15 cellular contexts compared by ENCODE assay signal in the genomic region with DNA sequence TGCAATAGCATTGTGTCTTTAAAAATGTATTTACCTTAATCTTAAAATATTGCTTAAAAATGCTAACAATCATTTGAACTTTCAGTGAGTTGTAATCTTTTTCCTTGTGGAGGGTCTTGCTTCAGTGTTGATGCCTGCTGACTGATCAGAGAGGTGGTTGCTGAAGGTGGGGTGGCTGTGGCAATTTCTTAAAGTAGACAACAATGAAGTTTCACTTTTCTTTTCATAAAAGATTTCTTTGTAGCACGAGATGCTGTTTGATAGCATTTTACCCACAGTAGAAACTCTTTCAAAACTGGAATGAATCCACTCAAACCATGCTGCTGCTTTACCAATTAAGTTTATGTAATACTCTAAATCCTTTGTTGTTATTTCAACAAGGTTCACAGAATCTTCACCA. TPM values are rescaled to one million over a fixed set of nuclear protein-coding genes. Genes with fewer than 3 reads are reported as not detected.
A peak's percentile ranks its signal among the peaks of the same experiment; 100 is the strongest.
DNase-seq lines count a peak whose midpoint lies in the region; ATAC-seq and TF ChIP-seq lines count a peak whose summit lies in the region.
"Had no signal": no experiment of that assay in that cellular context is flagged by ENCODE, and none has a peak within 500 bp of the region (broad histone marks: within the 10 kb centered on the region; RNA-seq: fewer than 3 reads in every experiment).

No MANE protein-coding gene starts in this region.

- TF ChIP-seq POLR2A in thyroid gland (IDR thresholded peaks at IDR 0.05) (no peak), erythroblast (IDR thresholded peaks at IDR 0.05; ENCODE audit: low read length) (no peak)

- peaks cover 30% of the 10 kb centered on the region for H3K4me1 Mint-ChIP-seq in activated T-helper 17 cell treated with anti-CD3 and anti-CD28 coated beads, Interleukin-2, amount 50 U/mL, for 72 hours
- H3K4me1 Mint-ChIP-seq in natural killer cell, result peaks cover 14 to 55% of the 10 kb centered on the region in 2 donors

- peak overlapping the region; percentile 77 for H3K27ac Mint-ChIP-seq in activated T-helper 17 cell treated with anti-CD3 and anti-CD28 coated beads, Interleukin-2, amount 50 U/mL, for 72 hours
- peak overlapping the region in 1 of 2 donors; percentile 96 for H3K27ac Mint-ChIP-seq in natural killer cell

- H3K4me3 ChIP-seq in DND-41 (ENCODE audit: low read depth in 1 of 2, low read length in 2 of 2), result no peak overlapping the region
- H3K4me3 ChIP-seq in thyroid gland (replicated peaks in 1 of 3), result no peak overlapping the region
- H3K4me3 ChIP-seq: esophagus muscularis mucosa, prostate gland, transverse colon had no signal

- H3K9me3 ChIP-seq in DND-41 (ENCODE audit: insufficient read depth, low read length, severe bottlenecking), result no peaks in the 10 kb centered on the region
- H3K9me3 ChIP-seq in thyroid gland, result no peaks in the 10 kb centered on the region
- H3K9me3 ChIP-seq: esophagus muscularis mucosa, prostate gland, transverse colon had no signal

- no peaks in the 10 kb centered on the region for H3K27me3 Mint-ChIP-seq in activated T-helper 17 cell treated with anti-CD3 and anti-CD28 coated beads, Interleukin-2, amount 50 U/mL, for 72 hours
- H3K27me3 Mint-ChIP-seq in natural killer cell (ENCODE audit: low read depth in 2 of 2), result no peaks in the 10 kb centered on the region

- H3K27me3 ChIP-seq in DND-41 (ENCODE audit: insufficient read depth, low read length, poor library complexity), result no peaks in the 10 kb centered on the region
- no peaks in the 10 kb centered on the region for H3K27me3 ChIP-seq in thyroid gland
- H3K27me3 ChIP-seq: esophagus muscularis mucosa, transverse colon had no signal

- H3K27ac ChIP-seq in DND-41 (ENCODE audit: low read length) (peak overlapping the region; percentile 28; the same call in 1 of the 2 replicates), thyroid gland (no peak overlapping the region)
- H3K27ac ChIP-seq: esophagus muscularis mucosa, prostate gland had no signal

- TF ChIP-seq CTCF in DND-41 (IDR thresholded peaks at IDR 0.05; ENCODE audit: borderline replicate concordance, extremely low read depth, low read length, poor library complexity, severe bottlenecking) (no peak), natural killer cell (IDR thresholded peaks at IDR 0.05) (no peak), thyroid gland (IDR thresholded peaks at IDR 0.05) (no peak)

- H3K36me3 ChIP-seq in DND-41 (ENCODE audit: insufficient read depth, low read length), result peaks cover 58% of the 10 kb centered on the region
- H3K36me3 ChIP-seq in thyroid gland, result no peaks in the 10 kb centered on the region
- H3K36me3 ChIP-seq: esophagus muscularis mucosa, prostate gland, transverse colon had no signal

- H3K4me1 ChIP-seq in DND-41 (ENCODE audit: insufficient read depth, low read length) (peaks cover 49% of the 10 kb centered on the region), thyroid gland (peaks cover 4 to 43% of the 10 kb centered on the region in 2 donors)
- H3K4me1 ChIP-seq: prostate gland had no signal

- H3K36me3 Mint-ChIP-seq in activated T-helper 17 cell treated with anti-CD3 and anti-CD28 coated beads, Interleukin-2, amount 50 U/mL, for 72 hours (ENCODE audit: low read depth), result peaks cover 8% of the 10 kb centered on the region
- no peaks in the 10 kb centered on the region for H3K36me3 Mint-ChIP-seq in natural killer cell

- intact Hi-C loops in natural killer cell (cut with micrococcal nuclease) (loop anchor here (5.0 kb wide), 1 partner anchor 45 kb away; no protein-coding TSS in a partner anchor), thyroid gland (cut with DNase I) (no loop called here)

- H3K4me3 Mint-ChIP-seq in activated T-helper 17 cell treated with anti-CD3 and anti-CD28 coated beads, Interleukin-2, amount 50 U/mL, for 72 hours, result peak overlapping the region; percentile 81
- peak overlapping the region; percentile 88 for H3K4me3 Mint-ChIP-seq in natural killer cell

- DNase-seq in DND-41 (peak; percentile 51), natural killer cell (no peak), thyroid gland (no peak), KG1 (lab: John Stamatoyannopoulos, UW) (no peak), erythroblast (lab: John Stamatoyannopoulos, UW) (no peak)
- DNase-seq: activated CD8-positive, alpha-beta memory T cell treated with anti-CD3 and anti-CD28 coated beads, Interleukin-2, amount 50 U/mL, for 48 hours; Kasumi-1; NCI-H2107; PC-3; transverse colon had no signal

- no peaks in the 10 kb centered on the region for H3K9me3 Mint-ChIP-seq in activated T-helper 17 cell treated with anti-CD3 and anti-CD28 coated beads, Interleukin-2, amount 50 U/mL, for 72 hours
- no peaks in the 10 kb centered on the region for H3K9me3 Mint-ChIP-seq in natural killer cell

- ATAC-seq in DND-41 (ENCODE audit: insufficient read depth, low read depth), result peak; percentile 68
- peak; percentile 27 for ATAC-seq in GM21390 (IDR thresholded peaks at IDR 0.05; ENCODE audit: unreplicated experiment)
- ATAC-seq in activated T-helper 17 cell treated with anti-CD3 and anti-CD28 coated beads, Interleukin-2, amount 50 U/mL, for 72 hours (replicated peaks), result peak; percentile 17
- ATAC-seq in natural killer cell, result peak; percentile 71 to 72 (median 71)
- no peak for ATAC-seq in SK-N-SH treated with all-trans-retinoic acid at 6 μM for 48 hours
- ATAC-seq: PC-3 had no signal

- H2AFZ ChIP-seq in DND-41 (ENCODE audit: low read depth, low read length), result no peak overlapping the region

- peaks cover 100% of the 10 kb centered on the region for H3K79me2 ChIP-seq in DND-41 (ENCODE audit: insufficient read depth, low read length)

- WGBS in thyroid gland, 2 donors, result 41 to 61% methylated on average over 1 of the region's 1 CpG

- no peak overlapping the region for H3K9ac ChIP-seq in DND-41 (ENCODE audit: low read depth, low read length)

- peak overlapping the region; percentile 12; the same call in 1 of the 2 replicates for H3K4me2 ChIP-seq in DND-41 (ENCODE audit: insufficient read depth, low read length)

- H4K20me1 ChIP-seq in DND-41 (ENCODE audit: insufficient read depth, low read length), result peaks cover 79% of the 10 kb centered on the region

TF ChIP-seq in SK-N-SH treated with all-trans-retinoic acid at 6 μM for 48 hours, 23 proteins besides CTCF, POLR2A, EP300 and RAD21 (continues in another document):
- no peak for TF ChIP-seq GLIS3 (CRISPR knock-in tag; IDR thresholded peaks at IDR 0.05)
- TF ChIP-seq CSDC2 (CRISPR knock-in tag; IDR thresholded peaks at IDR 0.05), result no peak
- TF ChIP-seq, protein P1, sequence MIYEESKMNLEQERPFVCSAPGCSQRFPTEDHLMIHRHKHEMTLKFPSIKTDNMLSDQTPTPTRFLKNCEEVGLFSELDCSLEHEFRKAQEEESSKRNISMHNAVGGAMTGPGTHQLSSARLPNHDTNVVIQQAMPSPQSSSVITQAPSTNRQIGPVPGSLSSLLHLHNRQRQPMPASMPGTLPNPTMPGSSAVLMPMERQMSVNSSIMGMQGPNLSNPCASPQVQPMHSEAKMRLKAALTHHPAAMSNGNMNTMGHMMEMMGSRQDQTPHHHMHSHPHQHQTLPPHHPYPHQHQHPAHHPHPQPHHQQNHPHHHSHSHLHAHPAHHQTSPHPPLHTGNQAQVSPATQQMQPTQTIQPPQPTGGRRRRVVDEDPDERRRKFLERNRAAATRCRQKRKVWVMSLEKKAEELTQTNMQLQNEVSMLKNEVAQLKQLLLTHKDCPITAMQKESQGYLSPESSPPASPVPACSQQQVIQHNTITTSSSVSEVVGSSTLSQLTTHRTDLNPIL (CRISPR knock-in tag; IDR thresholded peaks at IDR 0.05; ENCODE audit: low read depth), result no peak
- TF ChIP-seq BACH2 (CRISPR knock-in tag; IDR thresholded peaks at IDR 0.05; ENCODE audit: borderline replicate concordance), result no peak
- TF ChIP-seq ZNF70 (CRISPR knock-in tag; IDR thresholded peaks at IDR 0.05), result no peak
- no peak for TF ChIP-seq SNAI2 (CRISPR knock-in tag; IDR thresholded peaks at IDR 0.05)
- no peak for TF ChIP-seq ZNF8 (CRISPR knock-in tag; IDR thresholded peaks at IDR 0.05)
- TF ChIP-seq ZNF565 (CRISPR knock-in tag; conservative IDR thresholded peaks at IDR 0.05; ENCODE audit: low read depth), result no peak
- TF ChIP-seq PPARA (CRISPR knock-in tag; IDR thresholded peaks at IDR 0.05; ENCODE audit: borderline replicate concordance), result no peak
- no peak for TF ChIP-seq ESRRG (CRISPR knock-in tag; IDR thresholded peaks at IDR 0.05)
- TF ChIP-seq, protein P2, sequence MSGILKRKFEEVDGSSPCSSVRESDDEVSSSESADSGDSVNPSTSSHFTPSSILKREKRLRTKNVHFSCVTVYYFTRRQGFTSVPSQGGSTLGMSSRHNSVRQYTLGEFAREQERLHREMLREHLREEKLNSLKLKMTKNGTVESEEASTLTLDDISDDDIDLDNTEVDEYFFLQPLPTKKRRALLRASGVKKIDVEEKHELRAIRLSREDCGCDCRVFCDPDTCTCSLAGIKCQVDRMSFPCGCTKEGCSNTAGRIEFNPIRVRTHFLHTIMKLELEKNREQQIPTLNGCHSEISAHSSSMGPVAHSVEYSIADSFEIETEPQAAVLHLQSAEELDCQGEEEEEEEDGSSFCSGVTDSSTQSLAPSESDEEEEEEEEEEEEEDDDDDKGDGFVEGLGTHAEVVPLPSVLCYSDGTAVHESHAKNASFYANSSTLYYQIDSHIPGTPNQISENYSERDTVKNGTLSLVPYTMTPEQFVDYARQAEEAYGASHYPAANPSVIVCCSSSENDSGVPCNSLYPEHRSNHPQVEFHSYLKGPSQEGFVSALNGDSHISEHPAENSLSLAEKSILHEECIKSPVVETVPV (CRISPR knock-in tag; IDR thresholded peaks at IDR 0.05), result no peak
- TF ChIP-seq, protein P3, sequence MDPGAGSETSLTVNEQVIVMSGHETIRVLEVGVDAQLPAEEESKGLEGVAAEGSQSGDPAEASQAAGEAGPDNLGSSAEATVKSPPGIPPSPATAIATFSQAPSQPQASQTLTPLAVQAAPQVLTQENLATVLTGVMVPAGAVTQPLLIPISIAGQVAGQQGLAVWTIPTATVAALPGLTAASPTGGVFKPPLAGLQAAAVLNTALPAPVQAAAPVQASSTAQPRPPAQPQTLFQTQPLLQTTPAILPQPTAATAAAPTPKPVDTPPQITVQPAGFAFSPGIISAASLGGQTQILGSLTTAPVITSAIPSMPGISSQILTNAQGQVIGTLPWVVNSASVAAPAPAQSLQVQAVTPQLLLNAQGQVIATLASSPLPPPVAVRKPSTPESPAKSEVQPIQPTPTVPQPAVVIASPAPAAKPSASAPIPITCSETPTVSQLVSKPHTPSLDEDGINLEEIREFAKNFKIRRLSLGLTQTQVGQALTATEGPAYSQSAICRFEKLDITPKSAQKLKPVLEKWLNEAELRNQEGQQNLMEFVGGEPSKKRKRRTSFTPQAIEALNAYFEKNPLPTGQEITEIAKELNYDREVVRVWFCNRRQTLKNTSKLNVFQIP (CRISPR knock-in tag; IDR thresholded peaks at IDR 0.05; ENCODE audit: borderline replicate concordance, low read depth), result no peak
- TF ChIP-seq ZFP30 (CRISPR knock-in tag; IDR thresholded peaks at IDR 0.05), result no peak
- no peak for TF ChIP-seq TOX (CRISPR knock-in tag; IDR thresholded peaks at IDR 0.05; ENCODE audit: borderline replicate concordance)
- no peak for TF ChIP-seq ARNTL (CRISPR knock-in tag; IDR thresholded peaks at IDR 0.05; ENCODE audit: borderline replicate concordance, low read depth)
- TF ChIP-seq RARB (CRISPR knock-in tag; IDR thresholded peaks at IDR 0.05), result no peak

RNA-seq across cellular contexts. Expression of a gene that starts 50.8 kb away (rescaled TPM):
- 10 to 100 TPM; 33.2 to 48.3 TPM for total RNA-seq in activated T-helper 17 cell treated with anti-CD3 and anti-CD28 coated beads, Interleukin-2, amount 50 U/mL, for 72 hours
- total RNA-seq in natural killer cell, result 100 to 1,000 TPM; 147 to 168 (median 165) TPM
- total RNA-seq in thyroid gland, result 10 to 100 TPM; 59.4 to 67.7 (median 65.3) TPM
